ENCODE assay signal across 16 cellular contexts in genomic region chr2:85235281-85235680, GRCh38.
"Had no signal": no experiment of that assay in that cellular context is flagged by ENCODE, and none has a peak within 500 bp of the region (broad histone marks: within the 10 kb centered on the region; RNA-seq: fewer than 3 reads in every experiment).

No MANE protein-coding gene starts in this region.

- H3K4me1 ChIP-seq: gastrocnemius medialis had no signal

- H3K4me1 Mint-ChIP-seq: activated CD4-positive, alpha-beta memory T cell treated with anti-CD3 and anti-CD28 coated beads, Interleukin-2, amount 10 ng/mL, durations not matched to agents 7 days and 5 days; activated naive CD8-positive, alpha-beta T cell treated with anti-CD3 and anti-CD28 coated beads for 36 hours; stimulated activated memory B cell treated with anti-CD40 and anti-IgM and Interleukin-4, amounts not matched to agents 10 μg/mL and 1 μg/mL and 100 μg/mL, for 72 hours had no signal

- H3K27ac ChIP-seq: brain microvascular endothelial cell, epithelial cell of prostate, gastrocnemius medialis, heart right ventricle, right atrium auricular region, transverse colon had no signal

- H3K9me3 Mint-ChIP-seq: activated CD4-positive, alpha-beta memory T cell treated with anti-CD3 and anti-CD28 coated beads, Interleukin-2, amount 10 ng/mL, durations not matched to agents 7 days and 5 days; activated naive CD8-positive, alpha-beta T cell treated with anti-CD3 and anti-CD28 coated beads for 36 hours; activated T-cell treated with anti-CD3 and anti-CD28 coated beads, Interleukin-2, amount 50 U/mL, for 72 hours; stimulated activated memory B cell treated with anti-CD40 and anti-IgM and Interleukin-4, amounts not matched to agents 10 μg/mL and 1 μg/mL and 100 μg/mL, for 72 hours had no signal

- H3K36me3 Mint-ChIP-seq: activated naive CD8-positive, alpha-beta T cell treated with anti-CD3 and anti-CD28 coated beads for 36 hours; stimulated activated memory B cell treated with anti-CD40 and anti-IgM and Interleukin-4, amounts not matched to agents 10 μg/mL and 1 μg/mL and 100 μg/mL, for 72 hours had no signal

- H3K4me3 ChIP-seq: gastrocnemius medialis, heart right ventricle, right atrium auricular region, transverse colon had no signal

- DNase-seq: activated CD4-positive, alpha-beta memory T cell treated with anti-CD3 and anti-CD28 coated beads, Interleukin-2, amount 10 ng/mL, durations not matched to agents 7 days and 5 days; activated CD4-positive, CD25-positive, alpha-beta regulatory T cell treated with anti-CD3 and anti-CD28 coated beads, Interleukin-2, amount 50 U/mL, for 72 hours; activated gamma-delta T cell treated with Interleukin-2 at 50 U/mL for 16 hours; activated naive CD8-positive, alpha-beta T cell treated with anti-CD3 and anti-CD28 coated beads for 36 hours; activated T-cell treated with anti-CD3 and anti-CD28 coated beads, Interleukin-2, amount 50 U/mL, for 72 hours; brain microvascular endothelial cell; effector CD8-positive, alpha-beta T cell; gastrocnemius medialis; heart right ventricle; left ventricle myocardium superior; mesenchymal stem cell; small intestine; transverse colon had no signal

- H3K27me3 ChIP-seq: brain microvascular endothelial cell, gastrocnemius medialis, heart right ventricle, right atrium auricular region, transverse colon had no signal

- H3K36me3 ChIP-seq: brain microvascular endothelial cell, gastrocnemius medialis, heart right ventricle, right atrium auricular region, transverse colon had no signal

- H3K27ac Mint-ChIP-seq: activated CD4-positive, alpha-beta memory T cell treated with anti-CD3 and anti-CD28 coated beads, Interleukin-2, amount 10 ng/mL, durations not matched to agents 7 days and 5 days; activated naive CD8-positive, alpha-beta T cell treated with anti-CD3 and anti-CD28 coated beads for 36 hours; activated T-cell treated with anti-CD3 and anti-CD28 coated beads, Interleukin-2, amount 50 U/mL, for 72 hours; stimulated activated memory B cell treated with anti-CD40 and anti-IgM and Interleukin-4, amounts not matched to agents 10 μg/mL and 1 μg/mL and 100 μg/mL, for 72 hours had no signal

- H3K9me3 ChIP-seq: gastrocnemius medialis, heart right ventricle, right atrium auricular region, transverse colon had no signal

- H3K4me3 Mint-ChIP-seq: activated CD4-positive, alpha-beta memory T cell treated with anti-CD3 and anti-CD28 coated beads, Interleukin-2, amount 10 ng/mL, durations not matched to agents 7 days and 5 days; activated naive CD8-positive, alpha-beta T cell treated with anti-CD3 and anti-CD28 coated beads for 36 hours; activated T-cell treated with anti-CD3 and anti-CD28 coated beads, Interleukin-2, amount 50 U/mL, for 72 hours; stimulated activated memory B cell treated with anti-CD40 and anti-IgM and Interleukin-4, amounts not matched to agents 10 μg/mL and 1 μg/mL and 100 μg/mL, for 72 hours had no signal
